29 cellular contexts compared by ENCODE assay signal in the genomic region with DNA sequence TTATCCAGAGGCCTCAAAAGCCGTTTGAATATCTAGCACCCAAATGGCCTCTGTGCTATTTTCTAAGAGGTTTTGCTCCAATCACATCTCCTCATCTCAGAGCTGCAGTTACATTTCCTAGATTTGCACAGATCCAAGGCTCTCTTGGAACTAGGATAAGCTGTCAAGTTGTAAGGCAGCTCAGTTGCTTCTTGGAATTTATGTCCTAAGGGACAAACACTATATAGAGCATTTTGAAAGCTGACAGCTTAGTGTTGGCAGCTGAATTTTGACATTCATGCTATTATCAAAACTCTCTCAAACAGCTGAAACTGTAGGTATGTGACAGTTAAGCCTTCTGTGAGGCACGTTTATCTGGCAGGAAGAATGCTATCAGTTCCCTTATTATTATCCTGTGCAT.
"Had no signal": no experiment of that assay in that cellular context is flagged by ENCODE, and none has a peak within 500 bp of the region (broad histone marks: within the 10 kb centered on the region; RNA-seq: fewer than 3 reads in every experiment).

No MANE protein-coding gene starts in this region.

- H3K36me3 Mint-ChIP-seq: natural killer cell had no signal

- H3K9me3 ChIP-seq: breast epithelium, heart left ventricle, left lung, lower lobe of right lung, psoas muscle, right atrium auricular region, upper lobe of right lung had no signal

- DNase-seq: activated B cell treated with CpG ODN at 0.5 μM for 24 hours; activated CD4-positive, alpha-beta T cell treated with anti-CD3 and anti-CD28 coated beads, Interleukin-2, amount 50 U/mL, for 1 hour; activated CD8-positive, alpha-beta T cell treated with anti-CD3 and anti-CD28 coated beads for 36 hours; activated gamma-delta T cell treated with Interleukin-2 at 50 U/mL for 16 hours; activated naive CD4-positive, alpha-beta T cell treated with anti-CD3 and anti-CD28 coated beads, Interleukin-2, amount 50 U/mL, for 16 hours; activated naive CD8-positive, alpha-beta T cell treated with anti-CD3 and anti-CD28 coated beads, Interleukin-2, amount 50 U/mL, for 24 hours; activated T-cell treated with anti-CD3 and anti-CD28 coated beads, Interleukin-2, amount 50 U/mL, for 4 hours; amygdala; endodermal cell; foreskin keratinocyte; heart left ventricle; left lung; lower lobe of right lung; mesenchymal stem cell; natural killer cell; psoas muscle; stimulated activated CD4-positive, alpha-beta T cell treated with anti-CD3 and anti-CD28 coated beads, Interleukin-4, amount 100 ng/mL, for 1 hour; stimulated activated naive CD8-positive, alpha-beta T cell treated with anti-CD3 and anti-CD28 coated beads, Interleukin-15, Interleukin-2, amounts not matched to agents 100 U/mL and 50 U/mL, for 24 hours; SW 1271; T-helper 9 cell; upper lobe of right lung had no signal

- H3K4me3 Mint-ChIP-seq: activated B cell treated with CpG ODN at 0.5 μM for 24 hours; activated CD8-positive, alpha-beta T cell treated with anti-CD3 and anti-CD28 coated beads for 36 hours; activated naive CD8-positive, alpha-beta T cell treated with anti-CD3 and anti-CD28 coated beads, Interleukin-2, amount 50 U/mL, for 24 hours; activated T-cell treated with anti-CD3 and anti-CD28 coated beads, Interleukin-2, amount 50 U/mL, for 4 hours; central memory CD8-positive, alpha-beta T cell; dendritic cell treated with granulocyte-macrophage colony-stimulating factor and Interleukin-4, amounts not matched to agents 40 ng/mL and 50 ng/mL, for 4 days; endodermal cell; natural killer cell; T-helper 1 cell treated with Interleukin-12 subunit alpha and Interleukin-12 subunit beta and Interleukin-4 antibody, amounts not matched to agents 30 μg/mL and 1 μg/mL, for 36 hours had no signal

- H3K27me3 ChIP-seq: breast epithelium, foreskin keratinocyte, left lung, right atrium auricular region, upper lobe of right lung had no signal

- H3K4me1 ChIP-seq: breast epithelium, foreskin keratinocyte, left lung, lower lobe of right lung, right atrium auricular region had no signal

- ATAC-seq: esophagus mucosa, foreskin keratinocyte, left lung, lower lobe of right lung, natural killer cell, psoas muscle, upper lobe of right lung had no signal

- H3K27me3 Mint-ChIP-seq: dendritic cell treated with granulocyte-macrophage colony-stimulating factor and Interleukin-4, amounts not matched to agents 40 ng/mL and 50 ng/mL, for 4 days had no signal

- H3K79me2 ChIP-seq: parathyroid adenoma had no signal

- H3K4me1 Mint-ChIP-seq: activated B cell treated with CpG ODN at 0.5 μM for 24 hours; activated T-helper 17 cell treated with anti-CD3 and anti-CD28 coated beads, Interleukin-2, amount 50 U/mL, for 72 hours; central memory CD8-positive, alpha-beta T cell; natural killer cell had no signal

- H3K36me3 ChIP-seq: breast epithelium, heart left ventricle, left lung, lower lobe of right lung, right atrium auricular region, upper lobe of right lung had no signal

- H3K9ac ChIP-seq: parathyroid adenoma had no signal

- H3K27ac Mint-ChIP-seq: activated B cell treated with CpG ODN at 0.5 μM for 24 hours; activated CD8-positive, alpha-beta T cell treated with anti-CD3 and anti-CD28 coated beads for 36 hours; activated naive CD8-positive, alpha-beta T cell treated with anti-CD3 and anti-CD28 coated beads, Interleukin-2, amount 50 U/mL, for 24 hours; activated T-helper 17 cell treated with anti-CD3 and anti-CD28 coated beads, Interleukin-2, amount 50 U/mL, for 72 hours; dendritic cell treated with granulocyte-macrophage colony-stimulating factor and Interleukin-4, amounts not matched to agents 40 ng/mL and 50 ng/mL, for 4 days; endodermal cell; natural killer cell; T-helper 1 cell treated with Interleukin-12 subunit alpha and Interleukin-12 subunit beta and Interleukin-4 antibody, amounts not matched to agents 30 μg/mL and 1 μg/mL, for 36 hours had no signal

- H2AFZ ChIP-seq: parathyroid adenoma had no signal

- H3K4me3 ChIP-seq: breast epithelium, heart left ventricle, left lung, lower lobe of right lung, psoas muscle, right atrium auricular region, upper lobe of right lung had no signal

- H3K27ac ChIP-seq: breast epithelium, foreskin keratinocyte, heart left ventricle, left lung, lower lobe of right lung, parathyroid adenoma, psoas muscle, right atrium auricular region, upper lobe of right lung had no signal

- H3K9me3 Mint-ChIP-seq: activated B cell treated with CpG ODN at 0.5 μM for 24 hours; activated CD8-positive, alpha-beta T cell treated with anti-CD3 and anti-CD28 coated beads for 36 hours; activated naive CD8-positive, alpha-beta T cell treated with anti-CD3 and anti-CD28 coated beads, Interleukin-2, amount 50 U/mL, for 24 hours; activated T-cell treated with anti-CD3 and anti-CD28 coated beads, Interleukin-2, amount 50 U/mL, for 4 hours; activated T-helper 17 cell treated with anti-CD3 and anti-CD28 coated beads, Interleukin-2, amount 50 U/mL, for 72 hours; central memory CD8-positive, alpha-beta T cell; dendritic cell treated with granulocyte-macrophage colony-stimulating factor and Interleukin-4, amounts not matched to agents 40 ng/mL and 50 ng/mL, for 4 days; endodermal cell; natural killer cell; T-helper 1 cell treated with Interleukin-12 subunit alpha and Interleukin-12 subunit beta and Interleukin-4 antibody, amounts not matched to agents 30 μg/mL and 1 μg/mL, for 36 hours had no signal
